18 cellular contexts compared by ENCODE assay signal in the genomic region with DNA sequence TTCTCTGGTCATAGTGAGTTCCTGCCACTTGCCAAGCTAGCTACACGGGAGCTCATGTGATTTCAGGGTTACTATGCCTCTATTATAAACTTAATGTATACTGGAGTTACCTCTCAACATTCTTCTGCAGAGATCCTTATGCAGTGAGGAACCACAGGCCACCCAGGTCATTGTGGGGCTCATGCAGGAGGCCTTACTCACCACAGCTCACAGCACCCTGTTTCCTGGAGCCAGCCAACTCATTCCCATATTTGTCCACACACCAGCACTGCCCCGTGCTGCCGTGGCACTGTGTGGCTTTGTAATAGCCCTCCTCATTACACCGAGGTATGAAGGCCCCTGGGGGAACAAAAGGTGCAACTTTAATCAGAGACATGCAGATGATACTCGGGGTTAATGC.
"Had no signal": no experiment of that assay in that cellular context is flagged by ENCODE, and none has a peak within 500 bp of the region (broad histone marks: within the 10 kb centered on the region; RNA-seq: fewer than 3 reads in every experiment).

No MANE protein-coding gene starts in this region.

- DNase-seq: activated CD4-positive, alpha-beta T cell treated with anti-CD3 and anti-CD28 coated beads for 36 hours; activated CD4-positive, alpha-beta T cell treated with anti-CD3 and anti-CD28 coated beads, Interleukin-2, amount 50 U/mL, for 48 hours; activated gamma-delta T cell; effector memory CD4-positive, alpha-beta T cell; foreskin keratinocyte; hypothalamus; left lung; mammary epithelial cell; stimulated activated CD4-positive, alpha-beta T cell treated with anti-CD3 and anti-CD28 coated beads, Interleukin-12 subunit alpha, Interleukin-12 subunit beta, amount 100 ng/mL, for 4 hours; stimulated activated CD4-positive, alpha-beta T cell treated with anti-CD3 and anti-CD28 coated beads, Interleukin-1b, Interleukin-23, amount 100 ng/mL, for 48 hours; stimulated activated naive CD4-positive, alpha-beta T cell treated with Interleukin-2 at 50 U/mL for 16 hours; T-helper 17 cell; thyroid gland had no signal

- H3K27ac Mint-ChIP-seq: activated CD4-positive, alpha-beta T cell treated with anti-CD3 and anti-CD28 coated beads for 36 hours; activated naive CD4-positive, alpha-beta T cell treated with anti-CD3 and anti-CD28 coated beads, Interleukin-2, amount 50 U/mL, for 24 hours; dendritic cell treated with granulocyte-macrophage colony-stimulating factor and Interleukin-4, amounts not matched to agents 40 ng/mL and 50 ng/mL, for 4 days; T-helper 17 cell; WTC11 had no signal

- H3K9me3 Mint-ChIP-seq: activated naive CD4-positive, alpha-beta T cell treated with anti-CD3 and anti-CD28 coated beads, Interleukin-2, amount 50 U/mL, for 24 hours; dendritic cell treated with granulocyte-macrophage colony-stimulating factor and Interleukin-4, amounts not matched to agents 40 ng/mL and 50 ng/mL, for 4 days; WTC11 had no signal

- H3K27ac ChIP-seq: ascending aorta, cardiac muscle cell, foreskin keratinocyte, left lung, thyroid gland had no signal

- H3K4me1 Mint-ChIP-seq: activated CD4-positive, alpha-beta T cell treated with anti-CD3 and anti-CD28 coated beads for 36 hours; activated naive CD4-positive, alpha-beta T cell treated with anti-CD3 and anti-CD28 coated beads, Interleukin-2, amount 50 U/mL, for 24 hours; T-helper 17 cell had no signal

- H3K4me3 ChIP-seq: ascending aorta, cardiac muscle cell, left lung, thyroid gland had no signal

- H3K4me3 Mint-ChIP-seq: activated CD4-positive, alpha-beta T cell treated with anti-CD3 and anti-CD28 coated beads for 36 hours; activated naive CD4-positive, alpha-beta T cell treated with anti-CD3 and anti-CD28 coated beads, Interleukin-2, amount 50 U/mL, for 24 hours; dendritic cell treated with granulocyte-macrophage colony-stimulating factor and Interleukin-4, amounts not matched to agents 40 ng/mL and 50 ng/mL, for 4 days; T-helper 17 cell; WTC11 had no signal

- H3K36me3 ChIP-seq: ascending aorta, cardiac muscle cell, left lung, thyroid gland had no signal

- H3K4me1 ChIP-seq: ascending aorta, foreskin keratinocyte, left lung, thyroid gland had no signal

- H3K9me3 ChIP-seq: ascending aorta, thyroid gland had no signal

- H3K27me3 Mint-ChIP-seq: dendritic cell treated with granulocyte-macrophage colony-stimulating factor and Interleukin-4, amounts not matched to agents 40 ng/mL and 50 ng/mL, for 4 days; T-helper 17 cell had no signal

- ATAC-seq: activated CD4-positive, alpha-beta T cell treated with anti-CD3 and anti-CD28 coated beads for 36 hours; foreskin keratinocyte; left lung; T-helper 17 cell; WTC11 had no signal

- H3K27me3 ChIP-seq: ascending aorta, cardiac muscle cell, foreskin keratinocyte, left lung, thyroid gland had no signal

- H3K36me3 Mint-ChIP-seq: WTC11 had no signal
